ENCODE assay signal across 1 cellular context in genomic region chr2:98701230-98701629, GRCh38.
TF ChIP-seq lines count a peak whose summit lies in the region.

No MANE protein-coding gene starts in this region.

TF ChIP-seq in HepG2, 621 proteins besides CTCF, POLR2A, EP300 and RAD21 (continued from another document):
- TF ChIP-seq ZFP62 (CRISPR knock-in tag; IDR thresholded peaks at IDR 0.05) (no peak), ZNF138 (CRISPR knock-in tag; IDR thresholded peaks at IDR 0.05; ENCODE audit: low read depth) (no peak), NFE2 (CRISPR knock-in tag; IDR thresholded peaks at IDR 0.05) (no peak), ZNF703 (CRISPR knock-in tag; IDR thresholded peaks at IDR 0.05; ENCODE audit: borderline replicate concordance) (no peak), ZNF17 (CRISPR knock-in tag; IDR thresholded peaks at IDR 0.05) (no peak), GRHL1 (CRISPR knock-in tag; conservative IDR thresholded peaks at IDR 0.05) (no peak), ZNF605 (CRISPR knock-in tag; IDR thresholded peaks at IDR 0.05) (no peak), SP140L (CRISPR knock-in tag; IDR thresholded peaks at IDR 0.05; ENCODE audit: borderline replicate concordance) (no peak), HMGXB4 (CRISPR knock-in tag; IDR thresholded peaks at IDR 0.05; ENCODE audit: borderline replicate concordance in 1 of 2, low read depth in 1 of 2) (no peak), ZNF512B (CRISPR knock-in tag; IDR thresholded peaks at IDR 0.05; ENCODE audit: borderline replicate concordance) (no peak), ZNF30 (CRISPR knock-in tag; IDR thresholded peaks at IDR 0.05) (no peak), JDP2 (CRISPR knock-in tag; IDR thresholded peaks at IDR 0.05; ENCODE audit: borderline replicate concordance) (no peak)
